ENCODE assay signal across 19 cellular contexts in genomic region chr13:88000787-88001186, GRCh38.
"Had no signal": no experiment of that assay in that cellular context is flagged by ENCODE, and none has a peak within 500 bp of the region (broad histone marks: within the 10 kb centered on the region; RNA-seq: fewer than 3 reads in every experiment).

No MANE protein-coding gene starts in this region.

- H3K36me3 Mint-ChIP-seq: activated naive CD8-positive, alpha-beta T cell treated with anti-CD3 and anti-CD28 coated beads, Interleukin-2, amount 10 ng/mL, durations not matched to agents 7 days and 5 days; T-cell had no signal

- H3K4me1 ChIP-seq: body of pancreas had no signal

- H3K9me3 Mint-ChIP-seq: activated B cell treated with CpG ODN at 0.5 μM for 24 hours had no signal

- H3K27me3 ChIP-seq: body of pancreas, dorsolateral prefrontal cortex had no signal

- ATAC-seq: body of pancreas had no signal

- H3K4me3 ChIP-seq: body of pancreas, dorsolateral prefrontal cortex, skin epidermis, thoracic aorta had no signal

- H3K4me1 Mint-ChIP-seq: activated B cell treated with CpG ODN at 0.5 μM for 24 hours; activated CD4-positive, alpha-beta memory T cell treated with anti-CD3 and anti-CD28 coated beads, Interleukin-2, amount 10 ng/mL, durations not matched to agents 7 days and 5 days; activated naive CD8-positive, alpha-beta T cell treated with anti-CD3 and anti-CD28 coated beads, Interleukin-2, amount 10 ng/mL, durations not matched to agents 7 days and 5 days; nephron; T-cell had no signal

- DNase-seq: activated B cell treated with CpG ODN at 0.5 μM for 24 hours; activated CD4-positive, alpha-beta memory T cell treated with anti-CD3 and anti-CD28 coated beads, Interleukin-2, amount 10 ng/mL, durations not matched to agents 7 days and 5 days; activated CD4-positive, alpha-beta T cell treated with anti-CD3 and anti-CD28 coated beads for 48 hours; activated naive CD4-positive, alpha-beta T cell treated with Interleukin-2 at 50 U/mL for 16 hours; activated naive CD8-positive, alpha-beta T cell treated with anti-CD3 and anti-CD28 coated beads, Interleukin-2, amount 10 ng/mL, durations not matched to agents 7 days and 5 days; activated T-cell treated with anti-CD3 and anti-CD28 coated beads, Interleukin-2, amount 50 U/mL, for 1 hour; amygdala; body of pancreas; caudate nucleus; dorsolateral prefrontal cortex; foreskin fibroblast; occipital lobe; stimulated activated CD4-positive, alpha-beta T cell treated with anti-CD3 and anti-CD28 coated beads, Interleukin-2, amount 100 ng/mL, for 48 hours; T-cell had no signal

- H3K4me3 Mint-ChIP-seq: activated B cell treated with CpG ODN at 0.5 μM for 24 hours; activated CD4-positive, alpha-beta memory T cell treated with anti-CD3 and anti-CD28 coated beads, Interleukin-2, amount 10 ng/mL, durations not matched to agents 7 days and 5 days; activated naive CD8-positive, alpha-beta T cell treated with anti-CD3 and anti-CD28 coated beads, Interleukin-2, amount 10 ng/mL, durations not matched to agents 7 days and 5 days; nephron; T-cell had no signal

- H3K27me3 Mint-ChIP-seq: activated B cell treated with CpG ODN at 0.5 μM for 24 hours; activated CD4-positive, alpha-beta memory T cell treated with anti-CD3 and anti-CD28 coated beads, Interleukin-2, amount 10 ng/mL, durations not matched to agents 7 days and 5 days; activated naive CD8-positive, alpha-beta T cell treated with anti-CD3 and anti-CD28 coated beads, Interleukin-2, amount 10 ng/mL, durations not matched to agents 7 days and 5 days; T-cell had no signal

- H3K36me3 ChIP-seq: thoracic aorta had no signal

- H3K27ac ChIP-seq: body of pancreas, dorsolateral prefrontal cortex, epithelial cell of prostate, skin epidermis, thoracic aorta had no signal

- H3K9me3 ChIP-seq: body of pancreas, thoracic aorta had no signal

- H3K27ac Mint-ChIP-seq: activated B cell treated with CpG ODN at 0.5 μM for 24 hours; activated CD4-positive, alpha-beta memory T cell treated with anti-CD3 and anti-CD28 coated beads, Interleukin-2, amount 10 ng/mL, durations not matched to agents 7 days and 5 days; activated naive CD8-positive, alpha-beta T cell treated with anti-CD3 and anti-CD28 coated beads, Interleukin-2, amount 10 ng/mL, durations not matched to agents 7 days and 5 days; activated T-helper 2 cell treated with anti-CD3 and anti-CD28 coated beads, Interferon-gamma antibody, Interleukin-2, Interleukin-4, amounts not matched to agents 10 μg/mL and 5 μg/mL and 100 μg/mL, durations not matched to agents 14 hours and 24 hours and 36 hours; nephron; T-cell had no signal
